In the genomic region with DNA sequence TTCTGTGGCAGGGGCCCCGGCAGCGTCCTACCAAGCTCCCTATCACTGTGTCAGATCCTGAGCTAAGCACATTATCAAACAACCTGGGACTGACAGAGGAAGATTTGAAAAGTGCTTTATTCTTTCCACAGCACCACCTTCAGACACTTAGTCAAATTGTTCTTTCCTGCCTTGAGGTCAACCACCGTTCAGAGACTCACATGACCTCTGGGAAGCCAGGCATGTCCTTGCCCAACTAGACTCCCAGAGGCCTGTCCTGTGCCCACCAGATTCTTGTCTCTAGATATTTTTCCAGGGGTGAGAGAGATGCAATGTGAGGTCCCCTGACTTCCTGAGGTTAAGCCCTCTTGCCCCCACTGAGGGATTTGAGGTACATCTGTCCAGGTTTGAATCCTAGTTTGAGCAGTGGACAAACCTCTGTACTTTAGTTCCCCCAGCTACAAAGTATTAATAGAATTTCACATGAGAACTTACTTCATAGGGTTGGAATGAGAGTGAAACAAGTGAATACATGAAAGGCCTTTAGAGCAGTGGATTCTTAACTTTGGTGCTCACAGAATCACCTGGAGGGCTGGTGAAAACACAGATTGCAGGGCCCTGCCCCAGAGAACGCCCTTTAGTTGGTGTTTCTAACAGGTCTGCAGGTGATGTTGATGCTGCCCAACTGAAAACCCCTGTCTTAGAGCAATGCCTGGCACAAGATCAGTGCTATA, we compare ENCODE assay signal across 15 cellular contexts.
DNase-seq lines count a peak whose midpoint lies in the region; ATAC-seq and TF ChIP-seq lines count a peak whose summit lies in the region.
"Had no signal": no experiment of that assay in that cellular context is flagged by ENCODE, and none has a peak within 500 bp of the region (broad histone marks: within the 10 kb centered on the region; RNA-seq: fewer than 3 reads in every experiment).

No MANE protein-coding gene starts in this region.

- H3K4me3 Mint-ChIP-seq in CD8-positive, alpha-beta T cell: no peak overlapping the region

- no peaks in the 10 kb centered on the region for H4K20me1 ChIP-seq in GM23248 (ENCODE audit: insufficient read depth)
- H4K20me1 ChIP-seq: BLaER1 treated with 17β-estradiol and CSF1 and Interleukin-3, amounts not matched to agents 10 nM and 100 nM had no signal

- no peaks in the 10 kb centered on the region for H3K9me3 Mint-ChIP-seq in CD8-positive, alpha-beta T cell

- H3K27me3 ChIP-seq in GM23248 (replicated peaks; ENCODE audit: insufficient read depth) (0 out of 2 replicates have a peak, but pooled peaks cover 4% of the 10 kb centered on the region), WERI-Rb-1 (ENCODE audit: insufficient read depth, low read depth, severe bottlenecking) (no peaks in the 10 kb centered on the region)
- H3K27me3 ChIP-seq in CD8-positive, alpha-beta T cell (ENCODE audit: insufficient read depth, low read length): no peaks in the 10 kb centered on the region
- H3K27me3 ChIP-seq: BLaER1 treated with 17β-estradiol and CSF1 and Interleukin-3, amounts not matched to agents 10 nM and 100 nM; gastrocnemius medialis had no signal

- H3K9me3 ChIP-seq in GM23248 (ENCODE audit: low read depth) (no peaks in the 10 kb centered on the region), WERI-Rb-1 (ENCODE audit: severe bottlenecking) (no peaks in the 10 kb centered on the region)
- H3K9me3 ChIP-seq in CD8-positive, alpha-beta T cell (ENCODE audit: low read length): no peaks in the 10 kb centered on the region
- H3K9me3 ChIP-seq: BLaER1 treated with 17β-estradiol and CSF1 and Interleukin-3, amounts not matched to agents 10 nM and 100 nM; gastrocnemius medialis had no signal

- H3K36me3 ChIP-seq in GM23248 (ENCODE audit: low read depth) (no peaks in the 10 kb centered on the region), WERI-Rb-1 (no peaks in the 10 kb centered on the region)
- H3K36me3 ChIP-seq in CD8-positive, alpha-beta T cell (ENCODE audit: insufficient read depth, low read length): no peaks in the 10 kb centered on the region
- H3K36me3 ChIP-seq: BLaER1 treated with 17β-estradiol and CSF1 and Interleukin-3, amounts not matched to agents 10 nM and 100 nM; gastrocnemius medialis had no signal

- H3K27ac ChIP-seq in GM23248 (no peak overlapping the region), WERI-Rb-1 (no peak overlapping the region)
- no peak overlapping the region for H3K27ac ChIP-seq in CD8-positive, alpha-beta T cell (ENCODE audit: low read depth, low read length)
- H3K27ac ChIP-seq: BLaER1 treated with 17β-estradiol and CSF1 and Interleukin-3, amounts not matched to agents 10 nM and 100 nM; gastrocnemius medialis had no signal

- no peaks in the 10 kb centered on the region for H3F3A ChIP-seq in GM23248 (ENCODE audit: insufficient read depth)

- peaks cover 23% of the 10 kb centered on the region for H3K4me1 Mint-ChIP-seq in CD8-positive, alpha-beta T cell (ENCODE audit: low read depth)

- no peaks in the 10 kb centered on the region for H3K36me3 Mint-ChIP-seq in CD8-positive, alpha-beta T cell

- no peak overlapping the region for H3K27ac Mint-ChIP-seq in CD8-positive, alpha-beta T cell

- TF ChIP-seq CTCF in WERI-Rb-1 (IDR thresholded peaks at IDR 0.05; ENCODE audit: low read depth, low read length): 0 out of 2 replicates have a peak, but pooled peaks have one; percentile 21
- no peak for TF ChIP-seq CTCF in CD8-positive, alpha-beta T cell (IDR thresholded peaks at IDR 0.05)

- no peaks in the 10 kb centered on the region for H3K79me2 ChIP-seq in GM23248 (ENCODE audit: insufficient read depth)

- H3K4me1 ChIP-seq in GM23248 (ENCODE audit: insufficient read depth): no peaks in the 10 kb centered on the region
- H3K4me1 ChIP-seq in CD8-positive, alpha-beta T cell (ENCODE audit: insufficient read depth, low read length): peaks cover 5% of the 10 kb centered on the region
- H3K4me1 ChIP-seq: gastrocnemius medialis had no signal

- POLR2A ChIA-PET in CD8-positive, alpha-beta T cell (lab: Charles Lee): no interaction called here

- intact Hi-C loops in CD8-positive, alpha-beta T cell (cut with DNase I, micrococcal nuclease): no loop called here

- H3K4me2 ChIP-seq in GM23248 (ENCODE audit: unreplicated experiment): no peak overlapping the region

- H3K9me2 ChIP-seq in GM23248 (ENCODE audit: insufficient read depth): no peaks in the 10 kb centered on the region

- no peak overlapping the region for H3K9ac ChIP-seq in GM23248
- H3K9ac ChIP-seq: BLaER1 treated with 17β-estradiol and CSF1 and Interleukin-3, amounts not matched to agents 10 nM and 100 nM had no signal

- CTCF ChIA-PET in CD8-positive, alpha-beta T cell (lab: Charles Lee): interaction anchor here (1.1 kb wide), 1 partner anchor 14 kb away, joined by 3 read pairs; no protein-coding TSS in a partner anchor

- no peak overlapping the region for H2AFZ ChIP-seq in GM23248

- DNase-seq in COLO829 (ENCODE audit: low spot score) (peak; percentile 22), GM23248 (peak; percentile 10), WERI-Rb-1 (no peak), kidney tubule cell (ENCODE audit: low spot score) (peak; percentile 60), CD1c-positive myeloid dendritic cell (ENCODE audit: extremely low spot score) (no peak)
- DNase-seq in CD8-positive, alpha-beta T cell: no peak
- DNase-seq: activated CD4-positive, alpha-beta T cell treated with anti-CD3 and anti-CD28 coated beads for 4 hours; activated effector memory CD4-positive, alpha-beta T cell treated with Interleukin-2 at 50 U/mL for 16 hours; EL; gastrocnemius medialis; NCI-H1092 treated with DMSO at 0.1 percent for 48 hours; NCI-H446 treated with DMSO at 0.1 percent for 48 hours; stimulated activated CD4-positive, alpha-beta T cell treated with anti-CD3 and anti-CD28 coated beads, Interleukin-1b, Interleukin-23, amount 100 ng/mL, for 48 hours had no signal

- H3K27me3 Mint-ChIP-seq in CD8-positive, alpha-beta T cell (ENCODE audit: low read depth): no peaks in the 10 kb centered on the region

- WGBS in GM23248 (ENCODE audit: low coverage in 1 of 2, low lambda C conversion rate in 2 of 2, missing lambda C conversion rate in 2 of 2), 2 experiments: 80 to 86% methylated on average over 4 of the region's 4 CpGs

- H3K4me3 ChIP-seq in GM23248 (no peak overlapping the region), WERI-Rb-1 (ENCODE audit: low read depth, low read length) (no peak overlapping the region)
- H3K4me3 ChIP-seq in CD8-positive, alpha-beta T cell (ENCODE audit: low read depth, low read length): no peak overlapping the region
- H3K4me3 ChIP-seq: BLaER1 treated with 17β-estradiol and CSF1 and Interleukin-3, amounts not matched to agents 10 nM and 100 nM; gastrocnemius medialis had no signal

- in situ Hi-C loops in GM23248 (cut with MboI): no loop called here

- ATAC-seq in CD8-positive, alpha-beta T cell: no peak
- no peak for ATAC-seq in HG03342 (IDR thresholded peaks at IDR 0.05; ENCODE audit: unreplicated experiment)
- ATAC-seq: gastrocnemius medialis had no signal

Comparison
In these comparisons a context has a peak if more than half of its experiments do, and no peak if none do; other contexts are left out.
1. DNase-seq: peak in COLO829 (single experiment), GM23248 (single experiment) and kidney tubule cell (single experiment); none in WERI-Rb-1 (single experiment), CD8-positive, alpha-beta T cell (0 of 7) and CD1c-positive myeloid dendritic cell (single experiment).